ENCODE assay signal across 16 cellular contexts in the genomic region with DNA sequence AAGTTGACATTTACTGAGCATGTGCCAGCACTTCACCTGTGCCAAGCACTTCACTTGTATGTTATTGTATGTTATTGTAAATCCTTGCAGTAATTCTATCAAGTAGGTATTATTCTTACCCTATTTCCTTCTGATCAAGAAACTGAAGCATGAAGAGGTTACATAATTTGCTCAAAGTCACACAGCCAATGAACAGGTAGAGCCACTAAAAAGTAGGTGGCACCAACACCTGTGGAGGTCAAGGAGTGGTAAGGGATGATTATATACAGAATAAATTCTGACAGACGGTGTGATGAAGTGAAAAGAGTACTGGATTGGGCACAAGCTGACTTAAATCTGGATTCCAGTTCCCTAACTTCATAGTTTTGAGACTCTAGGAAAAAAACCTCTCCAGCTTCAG.
DNase-seq lines count a peak whose midpoint lies in the region; ATAC-seq and TF ChIP-seq lines count a peak whose summit lies in the region.
"Had no signal": no experiment of that assay in that cellular context is flagged by ENCODE, and none has a peak within 500 bp of the region (broad histone marks: within the 10 kb centered on the region; RNA-seq: fewer than 3 reads in every experiment).

No MANE protein-coding gene starts in this region.

- TF ChIP-seq CTCF in VCaP (conservative IDR thresholded peaks at IDR 0.05) (no peak), lower lobe of right lung (IDR thresholded peaks at IDR 0.05) (no peak)

- H3K36me3 ChIP-seq in lower lobe of right lung = no peaks in the 10 kb centered on the region
- H3K36me3 ChIP-seq: HAP-1 had no signal

- H3K27ac Mint-ChIP-seq in activated CD4-positive, alpha-beta memory T cell treated with anti-CD3 and anti-CD28 coated beads, Interleukin-2, amount 10 ng/mL, durations not matched to agents 7 days and 5 days = no peak overlapping the region
- H3K27ac Mint-ChIP-seq: CD4-positive, alpha-beta memory T cell; HFFc6 had no signal

- no peaks in the 10 kb centered on the region for H3K27me3 ChIP-seq in lower lobe of right lung (ENCODE audit: low read depth)

- H3K4me1 Mint-ChIP-seq in activated CD4-positive, alpha-beta memory T cell treated with anti-CD3 and anti-CD28 coated beads, Interleukin-2, amount 10 ng/mL, durations not matched to agents 7 days and 5 days = peaks cover under 1% of the 10 kb centered on the region
- H3K4me1 Mint-ChIP-seq: CD4-positive, alpha-beta memory T cell had no signal

- ATAC-seq in esophagus mucosa (peak; percentile 64), lower lobe of right lung (peak; percentile 49 to 71)
- ATAC-seq: GM23338 had no signal

- intact Hi-C loops in lower lobe of right lung (cut with DNase I) = no loop called here

- CTCF ChIA-PET in activated CD4-positive, alpha-beta memory T cell treated with anti-CD3 and anti-CD28 coated beads, Interleukin-2, amount 10 ng/mL, durations not matched to agents 7 days and 5 days (lab: Charles Lee) = no interaction called here

- H3K27ac ChIP-seq in VCaP = peak overlapping the region; percentile 95
- H3K27ac ChIP-seq in lower lobe of right lung = no peak overlapping the region

- no peaks in the 10 kb centered on the region for H3K9me3 ChIP-seq in lower lobe of right lung
- H3K9me3 ChIP-seq: HAP-1 had no signal

- no peaks in the 10 kb centered on the region for H3K9me3 Mint-ChIP-seq in activated CD4-positive, alpha-beta memory T cell treated with anti-CD3 and anti-CD28 coated beads, Interleukin-2, amount 10 ng/mL, durations not matched to agents 7 days and 5 days
- H3K9me3 Mint-ChIP-seq: CD4-positive, alpha-beta memory T cell; GM23338; HFFc6 had no signal

- H3K4me3 Mint-ChIP-seq in activated CD4-positive, alpha-beta memory T cell treated with anti-CD3 and anti-CD28 coated beads, Interleukin-2, amount 10 ng/mL, durations not matched to agents 7 days and 5 days = no peak overlapping the region
- H3K4me3 Mint-ChIP-seq: CD4-positive, alpha-beta memory T cell; GM23338; HFFc6 had no signal

- peaks cover 10% of the 10 kb centered on the region for H3K4me1 ChIP-seq in lower lobe of right lung
- H3K4me1 ChIP-seq: HAP-1 had no signal

- H3K4me3 ChIP-seq in lower lobe of right lung = no peak overlapping the region
- H3K4me3 ChIP-seq: GM23338, HAP-1 had no signal

- no peak for DNase-seq in lower lobe of right lung
- DNase-seq in activated CD4-positive, alpha-beta memory T cell treated with anti-CD3 and anti-CD28 coated beads, Interleukin-2, amount 10 ng/mL, durations not matched to agents 7 days and 5 days = no peak
- DNase-seq in NCI-H2227 (lab: John Stamatoyannopoulos, UW; ENCODE audit: unreplicated experiment) = no peak
- DNase-seq in activated gamma-delta T cell treated with Interleukin-2 at 50 U/mL for 16 hours = no peak
- DNase-seq: C1 segment of cervical spinal cord; Calu3; CD4-positive, alpha-beta memory T cell; COR-L47; DMS53; DMS79 treated with DMSO at 0.1 percent for 48 hours; GF-D8; HFFc6 had no signal

- POLR2A ChIA-PET in activated CD4-positive, alpha-beta memory T cell treated with anti-CD3 and anti-CD28 coated beads, Interleukin-2, amount 10 ng/mL, durations not matched to agents 7 days and 5 days (lab: Charles Lee) = interaction anchor here (0.6 to 1.0 kb wide), 2 partner anchors 30 to 36 kb away, joined by 3 read pairs; no protein-coding TSS in a partner anchor

- H3K36me3 Mint-ChIP-seq in activated CD4-positive, alpha-beta memory T cell treated with anti-CD3 and anti-CD28 coated beads, Interleukin-2, amount 10 ng/mL, durations not matched to agents 7 days and 5 days (ENCODE audit: low read depth) = no peaks in the 10 kb centered on the region
- H3K36me3 Mint-ChIP-seq: CD4-positive, alpha-beta memory T cell had no signal

- no peaks in the 10 kb centered on the region for H3K27me3 Mint-ChIP-seq in activated CD4-positive, alpha-beta memory T cell treated with anti-CD3 and anti-CD28 coated beads, Interleukin-2, amount 10 ng/mL, durations not matched to agents 7 days and 5 days
